Comparison of ENCODE assay signal across 23 cellular contexts in the genomic region with DNA sequence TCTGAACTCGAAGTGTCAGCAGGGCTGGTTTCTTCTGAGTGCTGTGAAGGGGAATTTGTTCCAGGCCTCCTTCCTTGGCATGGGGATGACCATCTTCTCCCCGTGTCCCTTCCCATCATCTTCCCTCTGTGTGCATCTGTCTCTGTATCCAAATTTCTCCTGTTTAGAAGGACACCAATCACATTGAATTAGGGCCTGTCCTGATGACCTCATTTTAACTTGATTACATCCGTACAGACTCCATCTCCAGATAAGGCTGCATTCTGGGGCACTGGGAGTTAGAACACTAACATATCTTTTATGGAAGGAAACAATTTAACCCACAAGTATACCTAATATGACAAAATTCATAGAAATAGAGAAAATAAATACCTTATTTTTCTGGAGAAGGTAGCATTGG.
"Had no signal": no experiment of that assay in that cellular context is flagged by ENCODE, and none has a peak within 500 bp of the region (broad histone marks: within the 10 kb centered on the region; RNA-seq: fewer than 3 reads in every experiment).

No MANE protein-coding gene starts in this region.

- DNase-seq: activated CD4-positive, alpha-beta memory T cell treated with anti-CD3 and anti-CD28 coated beads, Interleukin-2, amount 10 ng/mL, durations not matched to agents 7 days and 5 days; activated CD4-positive, alpha-beta T cell treated with anti-CD3 and anti-CD28 coated beads for 1 hour; activated CD4-positive, alpha-beta T cell treated with anti-CD3 and anti-CD28 coated beads, Interleukin-2, amount 10 ng/mL, durations not matched to agents 7 days and 5 days; activated CD8-positive, alpha-beta memory T cell treated with anti-CD3 and anti-CD28 coated beads, Interleukin-2, amount 50 U/mL, for 48 hours; activated gamma-delta T cell; activated naive CD4-positive, alpha-beta T cell treated with anti-CD3 and anti-CD28 coated beads, Interleukin-2, amount 10 ng/mL, durations not matched to agents 7 days and 5 days; activated naive CD8-positive, alpha-beta T cell treated with anti-CD3 and anti-CD28 coated beads, Interleukin-2, amount 10 ng/mL, durations not matched to agents 7 days and 5 days; activated T-cell treated with anti-CD3 and anti-CD28 coated beads, Interleukin-2, amount 50 U/mL, for 24 hours; amniotic stem cell; caudate nucleus; cortex of kidney; islet precursor cell; left ventricle myocardium superior; mammary epithelial cell; naive thymus-derived CD8-positive, alpha-beta T cell; right cardiac atrium; spleen; stimulated activated naive CD8-positive, alpha-beta T cell treated with anti-CD3 and anti-CD28 coated beads, Interleukin-15, Interleukin-2, amounts not matched to agents 100 U/mL and 50 U/mL, for 24 hours; testis; trophoblast cell had no signal

- H3K27ac Mint-ChIP-seq: activated CD4-positive, alpha-beta memory T cell treated with anti-CD3 and anti-CD28 coated beads, Interleukin-2, amount 10 ng/mL, durations not matched to agents 7 days and 5 days; activated CD4-positive, alpha-beta T cell treated with anti-CD3 and anti-CD28 coated beads, Interleukin-2, amount 10 ng/mL, durations not matched to agents 7 days and 5 days; activated naive CD4-positive, alpha-beta T cell treated with anti-CD3 and anti-CD28 coated beads, Interleukin-2, amount 10 ng/mL, durations not matched to agents 7 days and 5 days; activated naive CD8-positive, alpha-beta T cell treated with anti-CD3 and anti-CD28 coated beads, Interleukin-2, amount 10 ng/mL, durations not matched to agents 7 days and 5 days; activated T-cell treated with anti-CD3 and anti-CD28 coated beads, Interleukin-2, amount 50 U/mL, for 24 hours; mesothelial cell of epicardium; naive thymus-derived CD8-positive, alpha-beta T cell had no signal

- ATAC-seq: gastroesophageal sphincter; left ventricle myocardium superior; naive thymus-derived CD8-positive, alpha-beta T cell; stimulated activated naive CD8-positive, alpha-beta T cell treated with anti-CD3 and anti-CD28 coated beads, Interleukin-15, Interleukin-2, amounts not matched to agents 100 U/mL and 50 U/mL, for 24 hours had no signal

- H3K4me1 Mint-ChIP-seq: activated CD4-positive, alpha-beta T cell treated with anti-CD3 and anti-CD28 coated beads, Interleukin-2, amount 10 ng/mL, durations not matched to agents 7 days and 5 days; activated naive CD4-positive, alpha-beta T cell treated with anti-CD3 and anti-CD28 coated beads, Interleukin-2, amount 10 ng/mL, durations not matched to agents 7 days and 5 days; activated naive CD8-positive, alpha-beta T cell treated with anti-CD3 and anti-CD28 coated beads, Interleukin-2, amount 10 ng/mL, durations not matched to agents 7 days and 5 days; mesothelial cell of epicardium had no signal

- H3K4me3 ChIP-seq: gastroesophageal sphincter, hepatocyte, spleen, testis had no signal

- H3K9me3 Mint-ChIP-seq: activated CD4-positive, alpha-beta memory T cell treated with anti-CD3 and anti-CD28 coated beads, Interleukin-2, amount 10 ng/mL, durations not matched to agents 7 days and 5 days; activated CD4-positive, alpha-beta T cell treated with anti-CD3 and anti-CD28 coated beads, Interleukin-2, amount 10 ng/mL, durations not matched to agents 7 days and 5 days; activated naive CD4-positive, alpha-beta T cell treated with anti-CD3 and anti-CD28 coated beads, Interleukin-2, amount 10 ng/mL, durations not matched to agents 7 days and 5 days; activated naive CD8-positive, alpha-beta T cell treated with anti-CD3 and anti-CD28 coated beads, Interleukin-2, amount 10 ng/mL, durations not matched to agents 7 days and 5 days; activated T-cell treated with anti-CD3 and anti-CD28 coated beads, Interleukin-2, amount 50 U/mL, for 24 hours; mesothelial cell of epicardium; naive thymus-derived CD8-positive, alpha-beta T cell had no signal

- H3K36me3 Mint-ChIP-seq: activated naive CD4-positive, alpha-beta T cell treated with anti-CD3 and anti-CD28 coated beads, Interleukin-2, amount 10 ng/mL, durations not matched to agents 7 days and 5 days; activated naive CD8-positive, alpha-beta T cell treated with anti-CD3 and anti-CD28 coated beads, Interleukin-2, amount 10 ng/mL, durations not matched to agents 7 days and 5 days; mesothelial cell of epicardium; naive thymus-derived CD8-positive, alpha-beta T cell had no signal

- H3K4me3 Mint-ChIP-seq: activated CD4-positive, alpha-beta memory T cell treated with anti-CD3 and anti-CD28 coated beads, Interleukin-2, amount 10 ng/mL, durations not matched to agents 7 days and 5 days; activated CD4-positive, alpha-beta T cell treated with anti-CD3 and anti-CD28 coated beads, Interleukin-2, amount 10 ng/mL, durations not matched to agents 7 days and 5 days; activated naive CD4-positive, alpha-beta T cell treated with anti-CD3 and anti-CD28 coated beads, Interleukin-2, amount 10 ng/mL, durations not matched to agents 7 days and 5 days; activated naive CD8-positive, alpha-beta T cell treated with anti-CD3 and anti-CD28 coated beads, Interleukin-2, amount 10 ng/mL, durations not matched to agents 7 days and 5 days; activated T-cell treated with anti-CD3 and anti-CD28 coated beads, Interleukin-2, amount 50 U/mL, for 24 hours; mesothelial cell of epicardium; naive thymus-derived CD8-positive, alpha-beta T cell had no signal
